ENCODE assay signal across 31 cellular contexts in the genomic region with DNA sequence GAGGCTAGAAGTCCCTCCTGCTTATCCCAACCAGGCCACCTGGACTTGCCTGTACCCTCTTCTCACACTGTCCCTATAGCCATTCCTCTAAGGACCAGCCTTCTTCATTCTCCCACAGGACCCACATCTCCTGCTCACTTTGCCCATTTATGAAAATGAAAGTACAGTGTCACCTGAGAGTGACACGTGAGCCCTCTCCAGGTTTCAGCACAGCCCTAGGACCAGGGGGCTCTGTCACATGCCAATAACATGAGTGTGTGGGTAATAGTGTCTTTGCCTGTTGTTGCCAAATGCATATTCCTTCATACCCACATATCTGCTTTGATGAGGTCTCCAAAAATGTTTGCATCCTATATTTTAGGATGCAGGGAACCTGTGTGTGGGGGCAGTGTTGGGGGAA. TPM values are rescaled to one million over a fixed set of nuclear protein-coding genes. Genes with fewer than 3 reads are reported as not detected.
"Had no signal": no experiment of that assay in that cellular context is flagged by ENCODE, and none has a peak within 500 bp of the region (broad histone marks: within the 10 kb centered on the region; RNA-seq: fewer than 3 reads in every experiment).

No MANE protein-coding gene starts in this region.

- FAIRE-seq: bronchial epithelial cell had no signal

- ATAC-seq: activated CD4-positive, alpha-beta T cell treated with anti-CD3 and anti-CD28 coated beads for 36 hours; activated CD4-positive, CD25-positive, alpha-beta regulatory T cell treated with anti-CD3 and anti-CD28 coated beads, Interleukin-2, amount 50 U/mL, for 24 hours; activated CD8-positive, alpha-beta memory T cell treated with anti-CD3 and anti-CD28 coated beads, Interleukin-2, amount 10 ng/mL, durations not matched to agents 7 days and 5 days; activated CD8-positive, alpha-beta T cell treated with anti-CD3 and anti-CD28 coated beads, Interleukin-2, amount 10 ng/mL, durations not matched to agents 7 days and 5 days; activated naive CD8-positive, alpha-beta T cell treated with anti-CD3 and anti-CD28 coated beads, Interleukin-2, amount 50 U/mL, for 24 hours; WTC11 had no signal

- DNase-seq: activated CD4-positive, alpha-beta memory T cell treated with anti-CD3 and anti-CD28 coated beads, Interleukin-2, amount 10 ng/mL, durations not matched to agents 7 days and 5 days; activated CD4-positive, alpha-beta T cell treated with anti-CD3 and anti-CD28 coated beads for 1 hour; activated CD4-positive, alpha-beta T cell treated with anti-CD3 and anti-CD28 coated beads for 36 hours; activated CD4-positive, alpha-beta T cell treated with anti-CD3 and anti-CD28 coated beads for 48 hours; activated CD4-positive, alpha-beta T cell treated with anti-CD3 and anti-CD28 coated beads, Interleukin-2, amount 10 ng/mL, durations not matched to agents 7 days and 5 days; activated CD4-positive, alpha-beta T cell treated with anti-CD3 and anti-CD28 coated beads, Interleukin-2, amount 50 U/mL, for 48 hours; activated CD4-positive, CD25-positive, alpha-beta regulatory T cell; activated CD8-positive, alpha-beta memory T cell treated with anti-CD3 and anti-CD28 coated beads for 24 hours; activated CD8-positive, alpha-beta memory T cell treated with anti-CD3 and anti-CD28 coated beads, Interleukin-2, amount 10 ng/mL, durations not matched to agents 7 days and 5 days; activated CD8-positive, alpha-beta memory T cell treated with anti-CD3 and anti-CD28 coated beads, Interleukin-2, amount 50 U/mL, for 48 hours; activated CD8-positive, alpha-beta T cell treated with anti-CD3 and anti-CD28 coated beads, Interleukin-2, amount 10 ng/mL, durations not matched to agents 7 days and 5 days; activated effector memory CD4-positive, alpha-beta T cell treated with Interleukin-2 at 50 U/mL for 16 hours; activated gamma-delta T cell; activated naive CD4-positive, alpha-beta T cell treated with anti-CD3 and anti-CD28 coated beads, Interleukin-2, amount 10 ng/mL, durations not matched to agents 7 days and 5 days; activated naive CD4-positive, alpha-beta T cell treated with Interleukin-2 at 50 U/mL for 16 hours; activated naive CD8-positive, alpha-beta T cell treated with anti-CD3 and anti-CD28 coated beads, Interleukin-2, amount 10 ng/mL, durations not matched to agents 7 days and 5 days; activated naive CD8-positive, alpha-beta T cell treated with anti-CD3 and anti-CD28 coated beads, Interleukin-2, amount 50 U/mL, for 24 hours; activated T-cell treated with anti-CD3 and anti-CD28 coated beads, Interleukin-2, amount 50 U/mL, for 24 hours; activated T-cell treated with anti-CD3 and anti-CD28 coated beads, Interleukin-2, amount 50 U/mL, for 48 hours; amygdala; anterior cingulate cortex; caudate nucleus; cerebellar nuclear complex; T-helper 2 cell; T-helper 9 cell; WERI-Rb-1 had no signal

- H3K36me3 ChIP-seq: ascending aorta, cardiac muscle cell, WERI-Rb-1 had no signal

- H3K27me3 ChIP-seq: ascending aorta, cardiac muscle cell had no signal

- H3K4me3 ChIP-seq: ascending aorta, cardiac muscle cell had no signal

- H3K9me3 ChIP-seq: ascending aorta had no signal

- H3K27ac ChIP-seq: ascending aorta, cardiac muscle cell, WERI-Rb-1 had no signal

RNA-seq across cellular contexts. Expression of a gene that starts 42.3 kb away (rescaled TPM):
- total RNA-seq: activated CD4-positive, alpha-beta T cell treated with anti-CD3 and anti-CD28 coated beads for 36 hours; activated CD4-positive, alpha-beta T cell treated with anti-CD3 and anti-CD28 coated beads, Interleukin-2, amount 10 ng/mL, durations not matched to agents 7 days and 5 days; activated CD8-positive, alpha-beta T cell treated with anti-CD3 and anti-CD28 coated beads, Interleukin-2, amount 10 ng/mL, durations not matched to agents 7 days and 5 days; cardiac muscle cell had no signal
- polyA plus RNA-seq: cardiac muscle cell had no signal
